In the genomic region with DNA sequence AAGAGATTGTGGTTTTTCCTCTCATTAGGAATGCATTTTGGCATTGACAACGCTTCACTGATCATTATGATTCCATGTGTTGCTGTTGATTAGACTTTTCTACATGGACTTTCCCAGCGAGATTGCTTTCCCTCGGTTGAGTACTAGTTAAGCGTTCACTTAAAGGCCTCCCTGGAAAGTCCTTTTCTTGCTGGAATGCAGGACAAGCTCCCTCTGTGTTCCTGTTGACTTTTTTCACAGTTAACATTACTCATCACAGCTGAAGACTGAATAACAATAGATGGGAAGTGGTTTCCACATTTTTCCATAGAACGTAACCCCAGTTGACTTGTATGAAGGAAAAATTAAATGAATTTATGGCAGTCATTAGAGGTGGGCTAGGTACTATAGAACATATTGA, we compare ENCODE assay signal across 10 cellular contexts. TPM values are rescaled to one million over a fixed set of nuclear protein-coding genes. Genes with fewer than 3 reads are reported as not detected.
A peak's percentile ranks its signal among the peaks of the same experiment; 100 is the strongest.
DNase-seq lines count a peak whose midpoint lies in the region; ATAC-seq, FAIRE-seq and TF ChIP-seq lines count a peak whose summit lies in the region.
"Had no signal": no experiment of that assay in that cellular context is flagged by ENCODE, and none has a peak within 500 bp of the region (broad histone marks: within the 10 kb centered on the region; RNA-seq: fewer than 3 reads in every experiment).

No MANE protein-coding gene starts in this region.

- no peak overlapping the region for H2AFZ ChIP-seq in PC-9

- no peaks in the 10 kb centered on the region for H3K36me3 ChIP-seq in PC-9 (ENCODE audit: low read depth)

- TF ChIP-seq POLR2A in GM12892 (IDR thresholded peaks at IDR 0.05; ENCODE audit: low read depth, low read length) = no peak

- H3K4me3 ChIP-seq in PC-9 = no peak overlapping the region

- no peak for ATAC-seq in HG03457 (IDR thresholded peaks at IDR 0.05; ENCODE audit: unreplicated experiment)
- no peak for ATAC-seq in activated T-cell treated with anti-CD3 and anti-CD28 coated beads, Interleukin-2, amount 50 U/mL, for 4 hours

- CTCF ChIA-PET in PC-9 (lab: Charles Lee) = interaction anchor here (1.0 kb wide), 1 partner anchor 262 kb away, joined by 19 read pairs; no protein-coding TSS in a partner anchor

- no peak for FAIRE-seq in GM12892 (lab: Jason Lieb, UNC)

- no peaks in the 10 kb centered on the region for H4K20me1 ChIP-seq in PC-9 (ENCODE audit: insufficient read depth)

- no peaks in the 10 kb centered on the region; the same call in 1 of the 2 replicates for H3K9me3 ChIP-seq in PC-9 (ENCODE audit: insufficient read depth, low read depth)

- no peaks in the 10 kb centered on the region for H3K9me3 Mint-ChIP-seq in neural crest cell
- H3K9me3 Mint-ChIP-seq in activated T-cell treated with anti-CD3 and anti-CD28 coated beads, Interleukin-2, amount 50 U/mL, for 4 hours = no peaks in the 10 kb centered on the region
- H3K9me3 Mint-ChIP-seq: activated CD4-positive, alpha-beta memory T cell treated with anti-CD3 and anti-CD28 coated beads for 36 hours had no signal

- H3K27me3 ChIP-seq in PC-9 (ENCODE audit: insufficient read depth, low read depth) = no peaks in the 10 kb centered on the region

- POLR2A ChIA-PET in PC-9 (lab: Charles Lee; ENCODE audit: unreplicated experiment) = interaction anchor here (0.5 to 0.7 kb wide), 7 partner anchors 38 to 342 kb away, joined by 3 to 5 read pairs (median 4); no protein-coding TSS in a partner anchor

- DNase-seq in DMS79 (lab: John Stamatoyannopoulos, UW) (peak; percentile 68), PC-9 (peak; percentile 32 to 77), epithelial cell of prostate (ENCODE audit: low read depth, low spot score) (peak; percentile 51), neural crest cell (ENCODE audit: low read depth, low spot score) (no peak), mesenteric fat pad (ENCODE audit: low spot score) (no peak), GM12892 (ENCODE audit: insufficient read length) (no peak)
- no peak for DNase-seq in activated T-cell treated with anti-CD3 and anti-CD28 coated beads, Interleukin-2, amount 50 U/mL, for 4 hours
- DNase-seq: activated CD4-positive, alpha-beta memory T cell treated with anti-CD3 and anti-CD28 coated beads for 36 hours had no signal

- no peaks in the 10 kb centered on the region for H3K36me3 Mint-ChIP-seq in neural crest cell (ENCODE audit: low read depth)
- no peaks in the 10 kb centered on the region for H3K36me3 Mint-ChIP-seq in activated T-cell treated with anti-CD3 and anti-CD28 coated beads, Interleukin-2, amount 50 U/mL, for 4 hours (ENCODE audit: insufficient read depth)
- H3K36me3 Mint-ChIP-seq: activated CD4-positive, alpha-beta memory T cell treated with anti-CD3 and anti-CD28 coated beads for 36 hours; brain had no signal

- peak overlapping the region; percentile 57 for H3K4me3 Mint-ChIP-seq in neural crest cell
- H3K4me3 Mint-ChIP-seq in activated T-cell treated with anti-CD3 and anti-CD28 coated beads, Interleukin-2, amount 50 U/mL, for 4 hours = no peak overlapping the region
- H3K4me3 Mint-ChIP-seq: activated CD4-positive, alpha-beta memory T cell treated with anti-CD3 and anti-CD28 coated beads for 36 hours had no signal

- peaks cover 65% of the 10 kb centered on the region for H3K27me3 Mint-ChIP-seq in neural crest cell (ENCODE audit: low read depth)
- peaks cover 70% of the 10 kb centered on the region for H3K27me3 Mint-ChIP-seq in activated T-cell treated with anti-CD3 and anti-CD28 coated beads, Interleukin-2, amount 50 U/mL, for 4 hours (ENCODE audit: low read depth)

- H3K4me1 Mint-ChIP-seq in neural crest cell = peaks cover 28% of the 10 kb centered on the region
- H3K4me1 Mint-ChIP-seq in activated T-cell treated with anti-CD3 and anti-CD28 coated beads, Interleukin-2, amount 50 U/mL, for 4 hours (ENCODE audit: low read depth) = peaks cover 22% of the 10 kb centered on the region

- H3K4me1 ChIP-seq in PC-9 (replicated peaks; ENCODE audit: insufficient read depth) = peaks cover 32% of the 10 kb centered on the region

- peaks cover 17% of the 10 kb centered on the region for H3K79me2 ChIP-seq in PC-9 (ENCODE audit: low read depth)

- H3K27ac Mint-ChIP-seq in neural crest cell (ENCODE audit: unreplicated experiment) = no peak overlapping the region
- H3K27ac Mint-ChIP-seq: activated CD4-positive, alpha-beta memory T cell treated with anti-CD3 and anti-CD28 coated beads for 36 hours; brain had no signal

- H3K27ac ChIP-seq in PC-9 = peak overlapping the region; percentile 31
- peak overlapping the region; percentile 96 for H3K27ac ChIP-seq in epithelial cell of prostate

- no peaks in the 10 kb centered on the region for H3K9me2 ChIP-seq in PC-9 (ENCODE audit: insufficient read depth)

- intact Hi-C loops in PC-9 (cut with micrococcal nuclease; ENCODE audit: unreplicated experiment) = loop anchor here (1.0 kb wide), 2 partner anchors 10 to 79 kb away; no protein-coding TSS in a partner anchor

- TF ChIP-seq CTCF in PC-9 (conservative IDR thresholded peaks at IDR 0.05) = no peak
- TF ChIP-seq CTCF in neural crest cell (conservative IDR thresholded peaks at IDR 0.05) = no peak

- peaks cover 21% of the 10 kb centered on the region; the same call in 1 of the 2 replicates for H3F3A ChIP-seq in PC-9 (ENCODE audit: insufficient read depth, low read depth)

- no TSS peak for BruUV-seq in PC-9 (replicated peaks; lab: Mats Ljungman, UMichigan)

- H3K4me2 ChIP-seq in PC-9 = peak overlapping the region; percentile 37; the same call in 1 of the 2 replicates

RNA-seq across cellular contexts. Expression of a gene that starts 2.6 kb away (rescaled TPM):
- total RNA-seq in PC-9 (2021) (850 and 1,077 TPM in 2 replicates), neural crest cell (3.7 and 5.3 TPM in 2 replicates), mesenteric fat pad (473 TPM)
- 1 to 10 TPM in 2 of 3 donors, under 1 TPM in 1; 0.48 to 1.2 (median 1.1) TPM for total RNA-seq in activated T-cell treated with anti-CD3 and anti-CD28 coated beads, Interleukin-2, amount 50 U/mL, for 4 hours
- 7.1 TPM for polyA plus RNA-seq in GM12892 (2012; ENCODE audit: missing spikeins)

RNA-seq across cellular contexts. Expression of a gene that starts 22.7 kb away (rescaled TPM):
- total RNA-seq in PC-9 (2021) = 260 and 296 TPM in 2 replicates
- 1.6 and 1.9 TPM in 2 replicates for total RNA-seq in neural crest cell
- total RNA-seq in mesenteric fat pad = 170 TPM
- total RNA-seq in activated T-cell treated with anti-CD3 and anti-CD28 coated beads, Interleukin-2, amount 50 U/mL, for 4 hours = under 1 TPM in 2 of 3 donors, not detected in 1; 0.16 to 0.24 TPM
- polyA plus RNA-seq in GM12892 (2012; ENCODE audit: missing spikeins) = 5.5 TPM
- total RNA-seq: activated CD4-positive, alpha-beta memory T cell treated with anti-CD3 and anti-CD28 coated beads for 36 hours had no signal

Comparison
In these comparisons a context has a peak if more than half of its experiments do, and no peak if none do; other contexts are left out.
1. DNase-seq: peak in DMS79 (single experiment), PC-9 (2 of 2) and epithelial cell of prostate (single experiment); none in neural crest cell (single experiment), mesenteric fat pad (single experiment), activated T-cell treated with anti-CD3 and anti-CD28 coated beads, Interleukin-2, amount 50 U/mL, for 4 hours (single experiment) and GM12892 (single experiment).
2. RNA of a gene that starts 2.6 kb away (total RNA-seq): 850 to 1,077 TPM in PC-9 and 473 TPM in mesenteric fat pad (single experiment); 3.7 to 5.3 TPM in neural crest cell and 0.48 to 1.2 TPM in activated T-cell treated with anti-CD3 and anti-CD28 coated beads, Interleukin-2, amount 50 U/mL, for 4 hours; every median in the first group is over 10 times any median in the second.
3. RNA of a gene that starts 22.7 kb away (total RNA-seq): 260 to 296 TPM in PC-9 and 170 TPM in mesenteric fat pad (single experiment); 1.6 to 1.9 TPM in neural crest cell and 0.16 to 0.24 TPM in activated T-cell treated with anti-CD3 and anti-CD28 coated beads, Interleukin-2, amount 50 U/mL, for 4 hours; every median in the first group is over 10 times any median in the second.